In the genomic region with DNA sequence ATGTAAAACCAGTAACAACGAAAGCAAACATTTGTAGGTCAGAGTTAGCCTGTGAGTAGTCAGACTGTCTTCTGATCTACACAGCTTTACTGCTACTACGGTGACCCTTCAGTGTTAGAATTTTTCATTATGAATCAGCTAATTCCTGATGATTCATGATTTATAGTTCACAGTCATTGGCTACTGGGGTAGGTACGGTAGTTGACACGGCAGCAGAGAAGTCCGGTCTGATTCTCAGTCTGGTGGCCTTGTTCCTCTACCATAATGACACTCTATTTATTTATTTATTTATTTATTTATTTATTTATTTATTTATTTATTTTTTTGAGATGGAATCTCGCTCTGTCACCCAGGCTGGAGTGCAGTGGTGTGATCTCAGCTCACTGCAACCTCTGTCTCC, we compare ENCODE assay signal across 24 cellular contexts. TPM values are rescaled to one million over a fixed set of nuclear protein-coding genes. Genes with fewer than 3 reads are reported as not detected.
DNase-seq lines count a peak whose midpoint lies in the region; ATAC-seq and TF ChIP-seq lines count a peak whose summit lies in the region.
"Not testable (repeated sequence)": the region's sequence is repeated elsewhere in the genome, so short reads cannot be mapped to it uniquely, and the experiment has no call there.
"Had no signal": no experiment of that assay in that cellular context is flagged by ENCODE, and none has a peak within 500 bp of the region (broad histone marks: within the 10 kb centered on the region; RNA-seq: fewer than 3 reads in every experiment).

No MANE protein-coding gene starts in this region.

- H3K9me3 Mint-ChIP-seq in Calu3 (ENCODE audit: low read depth, unreplicated experiment), result not testable (repeated sequence)

- not testable (repeated sequence) for H4K20me1 ChIP-seq in HCT116 (ENCODE audit: insufficient read depth); fibroblast of lung (ENCODE audit: control insufficient read depth, extremely low read depth, insufficient read depth, low read length)

- not testable (repeated sequence) for H3K36me3 ChIP-seq in HCT116 (ENCODE audit: control insufficient read depth in 1 of 2, insufficient read depth in 2 of 2, low read length in 2 of 2); fibroblast of lung (ENCODE audit: control insufficient read depth, insufficient read depth, low read length)

- not testable (repeated sequence) for H3K9ac ChIP-seq in HCT116 (ENCODE audit: low read length); fibroblast of lung (ENCODE audit: insufficient read depth, low read length)

- H3K9me2 ChIP-seq in HCT116 (ENCODE audit: insufficient read depth), result not testable (repeated sequence)

- TF ChIP-seq POLR2A in HCT116 (IDR thresholded peaks at IDR 0.05; ENCODE audit: borderline replicate concordance, extremely low read depth, insufficient read depth, insufficient read length), result not testable (repeated sequence)

- ATAC-seq in HCT116, result peak; percentile 82

- not testable (repeated sequence) for BruUV-seq in Calu3 (replicated peaks; lab: Mats Ljungman, UMichigan); HCT116 (replicated peaks; lab: Mats Ljungman, UMichigan)

- not testable (repeated sequence) for H3K27me3 Mint-ChIP-seq in Calu3 (ENCODE audit: unreplicated experiment)

- peaks cover 0 to 12% of the 10 kb centered on the region in 2 experiments; a peak in 2 of 4 replicates for H3K4me1 ChIP-seq in HCT116 (ENCODE audit: control insufficient read depth in 1 of 2, insufficient read depth in 2 of 2, low read length in 2 of 2)
- not testable (repeated sequence) for H3K4me1 ChIP-seq in fibroblast of lung (ENCODE audit: control insufficient read depth, extremely low read depth, insufficient read depth, low read length)

- RAD21 ChIA-PET in HCT116 (lab: Charles Lee; ENCODE audit: low non-redundant PET in 1 of 2, low total read pairs in 2 of 2, uncharacterized antibody in 2 of 2, unreplicated experiment in 2 of 2), result not testable (repeated sequence)

- H3K27ac ChIP-seq in HCT116 (ENCODE audit: low read depth, low read length); RWPE1; fibroblast of lung (ENCODE audit: insufficient read depth, low read length): not testable (repeated sequence)

- not testable (repeated sequence) for TF ChIP-seq RAD21 in HCT116 (IDR thresholded peaks at IDR 0.05; ENCODE audit: low read depth)

- not testable (repeated sequence) for H3K4me3 Mint-ChIP-seq in Calu3 (ENCODE audit: low read depth, unreplicated experiment)

- not testable (repeated sequence) for TF ChIP-seq CTCF in Calu3 (IDR thresholded peaks at IDR 0.05; ENCODE audit: unreplicated experiment); HCT116 (IDR thresholded peaks at IDR 0.05 in 2 of 3, conservative IDR thresholded peaks at IDR 0.05 in 1 of 3; ENCODE audit: borderline replicate concordance in 1 of 3, insufficient read depth in 1 of 3, low read depth in 2 of 3, low read length in 2 of 3); RWPE1 (conservative IDR thresholded peaks at IDR 0.05; ENCODE audit: low read depth); fibroblast of lung (conservative IDR thresholded peaks at IDR 0.05 in 1 of 2, IDR thresholded peaks at IDR 0.05 in 1 of 2; ENCODE audit: low read depth in 1 of 2, low read length in 2 of 2)

- POLR2A ChIA-PET in HCT116 (lab: Charles Lee); RWPE1 (lab: Yijun Ruan, JAX; ENCODE audit: low non-redundant PET): not testable (repeated sequence)

- H3K4me2 ChIP-seq in HCT116 (ENCODE audit: low read length), result peak overlapping the region; percentile 25; the same call in 1 of the 2 replicates
- not testable (repeated sequence) for H3K4me2 ChIP-seq in fibroblast of lung (ENCODE audit: extremely low read depth, insufficient read depth, low read length)

- peak; percentile 21 for DNase-seq in Calu3
- DNase-seq in HCT116 (ENCODE audit: low read depth, low spot score), result peak; percentile 27
- DNase-seq in LoVo (ENCODE audit: low spot score), result peak; percentile 46
- DNase-seq in RWPE1 (ENCODE audit: low spot score), result peak; percentile 84
- DNase-seq in astrocyte of the hippocampus (ENCODE audit: low read depth, low spot score), result peak; percentile 43
- peak; percentile 4 to 66 for DNase-seq in fibroblast of lung (ENCODE audit: low read depth in 2 of 2)
- DNase-seq in non-pigmented ciliary epithelial cell (ENCODE audit: low read depth), result peak; percentile 23

- H3K4me3 ChIP-seq in HCT116 (replicated peaks in 1 of 2; ENCODE audit: low read depth in 1 of 2, low read length in 2 of 2); fibroblast of lung (replicated peaks in 1 of 4; ENCODE audit: control extremely low read depth in 1 of 4, insufficient read depth in 1 of 4, low read depth in 3 of 4, low read length in 4 of 4): not testable (repeated sequence)

- H3K27me3 ChIP-seq in HCT116 (ENCODE audit: insufficient read depth, low read length); fibroblast of lung (ENCODE audit: control insufficient read depth, insufficient read depth, low read length): not testable (repeated sequence)

- not testable (repeated sequence) for H3K9me3 ChIP-seq in HCT116 (ENCODE audit: control insufficient read depth in 1 of 2, insufficient read depth in 1 of 2, low read depth in 1 of 2, low read length in 2 of 2); fibroblast of lung (ENCODE audit: control insufficient read depth, insufficient read depth, low read depth, low read length)

- intact Hi-C loops in Calu3 (cut with micrococcal nuclease; ENCODE audit: unreplicated experiment); HCT116 (cut with micrococcal nuclease): not testable (repeated sequence)

- CTCF ChIA-PET in Calu3 (lab: Charles Lee) (interaction anchor here (1.0 kb wide), 1 partner anchor 131 kb away, joined by 3 read pairs; no protein-coding TSS in a partner anchor), RWPE1 (lab: Yijun Ruan, JAX) (interaction anchor here (0.6 to 0.7 kb wide), 2 partner anchors 112 to 114 kb away, joined by 3 read pairs; no protein-coding TSS in a partner anchor)
- CTCF ChIA-PET in HCT116 (lab: Charles Lee), result not testable (repeated sequence)

- not testable (repeated sequence) for H3K79me2 ChIP-seq in HCT116 (ENCODE audit: insufficient read depth, low read length); fibroblast of lung (ENCODE audit: control insufficient read depth, insufficient read depth, low read length)

- H3K4me1 Mint-ChIP-seq in Calu3 (ENCODE audit: low read depth, unreplicated experiment), result not testable (repeated sequence)

- not testable (repeated sequence) for H2AFZ ChIP-seq in HCT116 (ENCODE audit: low read depth, low read length, poor library complexity, severe bottlenecking); fibroblast of lung (ENCODE audit: low read length)

- H3K36me3 Mint-ChIP-seq in Calu3 (ENCODE audit: insufficient read depth, unreplicated experiment), result not testable (repeated sequence)

- H3K27ac Mint-ChIP-seq in Calu3 (ENCODE audit: unreplicated experiment), result not testable (repeated sequence)

TF ChIP-seq in HCT116, 20 proteins besides CTCF, POLR2A, EP300 and RAD21:
- TF ChIP-seq JUND (IDR thresholded peaks at IDR 0.05) (peak; percentile 18; the same call in 1 of the 2 replicates), FOSL1 (IDR thresholded peaks at IDR 0.05; ENCODE audit: low read depth) (peak; percentile 35; the same call in 1 of the 2 replicates)

RNA-seq across cellular contexts. Expression of a gene that starts 4.7 kb away (rescaled TPM):
- total RNA-seq in Calu3 (2022) (not detected in 2 replicates), HCT116 (2021; ENCODE audit: unreplicated experiment) (not detected), fibroblast of lung (not detected in 2 replicates)
- polyA plus RNA-seq in HCT116 (2012), result not detected in 2 replicates
- polyA plus RNA-seq in fibroblast of lung, result not detected in 2 replicates
- not detected in 2 replicates for polyA plus RNA-seq in fibroblast of lung (2012)
- polyA minus RNA-seq in fibroblast of lung (ENCODE audit: low replicate concordance), result not detected in 2 replicates
- total RNA-seq: activated B cell treated with CpG ODN at 0.5 μM for 24 hours; activated CD4-positive, alpha-beta T cell treated with anti-CD3 and anti-CD28 coated beads, Interleukin-2, amount 10 ng/mL, durations not matched to agents 7 days and 5 days; CD4-positive, alpha-beta T cell; gastrocnemius medialis; hepatocyte; HepG2; lung microvascular endothelial cell; mucosa of descending colon; natural killer cell; occipital lobe; Peyer's patch; psoas muscle; sigmoid colon; SK-MEL-5; stomach; T-helper 1 cell treated with Interleukin-12 subunit alpha and Interleukin-12 subunit beta and Interleukin-4 antibody, amounts not matched to agents 30 ng/mL and 1 ng/mL, for 36 hours; vagina had no signal
- polyA plus RNA-seq: hepatocyte, HepG2, psoas muscle, stomach had no signal

RNA-seq across cellular contexts. Expression of a gene that starts 56.4 kb away (rescaled TPM):
- 30.5 and 34.4 TPM in 2 replicates for total RNA-seq in Calu3 (2022)
- 37.6 TPM for total RNA-seq in HCT116 (2021; ENCODE audit: unreplicated experiment)
- polyA plus RNA-seq in HCT116 (2012), result 24.9 and 25.5 TPM in 2 replicates
- 29.6 and 34.2 TPM in 2 replicates for total RNA-seq in fibroblast of lung
- polyA plus RNA-seq in fibroblast of lung, result 20.1 and 23.0 TPM in 2 replicates
- 23.7 and 25.1 TPM in 2 replicates for polyA plus RNA-seq in fibroblast of lung (2012)
- polyA minus RNA-seq in fibroblast of lung (ENCODE audit: low replicate concordance), result 9.6 and 25.6 TPM in 2 replicates

Comparison
In these comparisons a context has a peak if more than half of its experiments do, and no peak if none do; other contexts are left out.
1. DNase-seq: peak in every context shown above with its lines; median percentile 84 in RWPE1; 46 in LoVo; 43 in astrocyte of the hippocampus; 35 in fibroblast of lung; 27 in HCT116; 23 in non-pigmented ciliary epithelial cell; 21 in Calu3.